ENCODE assay signal across 8 cellular contexts in genomic region chr1:66725885-66726665, GRCh38. TPM values are rescaled to one million over a fixed set of nuclear protein-coding genes. Genes with fewer than 3 reads are reported as not detected.
DNase-seq lines count a peak whose midpoint lies in the region; ATAC-seq, FAIRE-seq and TF ChIP-seq lines count a peak whose summit lies in the region.

No MANE protein-coding gene starts in this region.

- no peak for FAIRE-seq in RCC 7860 (lab: Jason Lieb, UNC)

- peaks cover 13% of the 10 kb centered on the region for H3K27me3 Mint-ChIP-seq in activated T-helper 2 cell treated with anti-CD3 and anti-CD28 coated beads, Interferon-gamma antibody, Interleukin-2, Interleukin-4, amounts not matched to agents 10 μg/mL and 5 μg/mL and 100 μg/mL, durations not matched to agents 14 hours and 24 hours and 36 hours (ENCODE audit: low read depth)

- H3K27me3 ChIP-seq in parathyroid adenoma (ENCODE audit: control insufficient read depth, insufficient read depth, low read length), result no peaks in the 10 kb centered on the region

- H3K9me3 ChIP-seq in parathyroid adenoma (ENCODE audit: control insufficient read depth, low read length), result no peaks in the 10 kb centered on the region

- H3K36me3 ChIP-seq in parathyroid adenoma (ENCODE audit: control insufficient read depth, insufficient read depth, low read length), result no peaks in the 10 kb centered on the region

- no peaks in the 10 kb centered on the region for H3K4me1 ChIP-seq in parathyroid adenoma

- peak; percentile 58 for DNase-seq in Daoy (ENCODE audit: low read depth)
- peak; percentile 49 for DNase-seq in HuH-7 (ENCODE audit: low spot score)
- DNase-seq in RCC 7860 (ENCODE audit: low spot score), result peak; percentile 29
- DNase-seq in activated T-helper 2 cell treated with anti-CD3 and anti-CD28 coated beads, Interferon-gamma antibody, Interleukin-2, Interleukin-4, amounts not matched to agents 10 μg/mL and 5 μg/mL and 100 μg/mL, durations not matched to agents 14 hours and 24 hours and 36 hours (ENCODE audit: low spot score), result peak; percentile 36
- peak; percentile 25 for DNase-seq in germinal center (ENCODE audit: low spot score)
- no peak for DNase-seq in OCI-M2 (lab: John Stamatoyannopoulos, UW; ENCODE audit: unreplicated experiment)

- H3K9ac ChIP-seq in parathyroid adenoma, result no peak overlapping the region

- H3K36me3 Mint-ChIP-seq in activated T-helper 2 cell treated with anti-CD3 and anti-CD28 coated beads, Interferon-gamma antibody, Interleukin-2, Interleukin-4, amounts not matched to agents 10 μg/mL and 5 μg/mL and 100 μg/mL, durations not matched to agents 14 hours and 24 hours and 36 hours (ENCODE audit: low read depth), result peaks cover 3% of the 10 kb centered on the region

- no peak overlapping the region for H2AFZ ChIP-seq in parathyroid adenoma

- intact Hi-C loops in activated T-helper 2 cell treated with anti-CD3 and anti-CD28 coated beads, Interferon-gamma antibody, Interleukin-2, Interleukin-4, amounts not matched to agents 10 μg/mL and 5 μg/mL and 100 μg/mL, durations not matched to agents 14 hours and 24 hours and 36 hours (cut with micrococcal nuclease), result loop anchor here (5.0 to 10.0 kb wide), 4 partner anchors 121 to 771 kb away; no protein-coding TSS in a partner anchor

- H3K4me1 Mint-ChIP-seq in activated T-helper 2 cell treated with anti-CD3 and anti-CD28 coated beads, Interferon-gamma antibody, Interleukin-2, Interleukin-4, amounts not matched to agents 10 μg/mL and 5 μg/mL and 100 μg/mL, durations not matched to agents 14 hours and 24 hours and 36 hours (ENCODE audit: low read depth), result peaks cover 33% of the 10 kb centered on the region

- H3K27ac ChIP-seq in parathyroid adenoma, result no peak overlapping the region

- no peak overlapping the region for H3K4me3 ChIP-seq in parathyroid adenoma (ENCODE audit: low read depth, low read length)

- peak; percentile 61 for TF ChIP-seq CTCF in parathyroid adenoma (IDR thresholded peaks at IDR 0.05)

- H3K27ac Mint-ChIP-seq in activated T-helper 2 cell treated with anti-CD3 and anti-CD28 coated beads, Interferon-gamma antibody, Interleukin-2, Interleukin-4, amounts not matched to agents 10 μg/mL and 5 μg/mL and 100 μg/mL, durations not matched to agents 14 hours and 24 hours and 36 hours, result no peak overlapping the region

- no peaks in the 10 kb centered on the region for H3K79me2 ChIP-seq in parathyroid adenoma

- H3K4me3 Mint-ChIP-seq in activated T-helper 2 cell treated with anti-CD3 and anti-CD28 coated beads, Interferon-gamma antibody, Interleukin-2, Interleukin-4, amounts not matched to agents 10 μg/mL and 5 μg/mL and 100 μg/mL, durations not matched to agents 14 hours and 24 hours and 36 hours (ENCODE audit: low read depth), result no peak overlapping the region

- peak; percentile 88 for ATAC-seq in GM21529 (IDR thresholded peaks at IDR 0.05; ENCODE audit: unreplicated experiment)

- H3K9me3 Mint-ChIP-seq in activated T-helper 2 cell treated with anti-CD3 and anti-CD28 coated beads, Interferon-gamma antibody, Interleukin-2, Interleukin-4, amounts not matched to agents 10 μg/mL and 5 μg/mL and 100 μg/mL, durations not matched to agents 14 hours and 24 hours and 36 hours, result peaks cover 7% of the 10 kb centered on the region

- no peak overlapping the region for H3K4me2 ChIP-seq in parathyroid adenoma (ENCODE audit: low read length)

RNA-seq across cellular contexts. Expression of gene DYNLT5, which starts 26.2 kb away (rescaled TPM):
- total RNA-seq in Daoy (2014; rRNA removed; shearing (Covaris generic)), result not detected in 2 replicates
- total RNA-seq in activated T-helper 2 cell treated with anti-CD3 and anti-CD28 coated beads, Interferon-gamma antibody, Interleukin-2, Interleukin-4, amounts not matched to agents 10 μg/mL and 5 μg/mL and 100 μg/mL, durations not matched to agents 14 hours and 24 hours and 36 hours, result not detected in 2 replicates
